Comparison of ENCODE assay signal across 23 cellular contexts in the genomic region with DNA sequence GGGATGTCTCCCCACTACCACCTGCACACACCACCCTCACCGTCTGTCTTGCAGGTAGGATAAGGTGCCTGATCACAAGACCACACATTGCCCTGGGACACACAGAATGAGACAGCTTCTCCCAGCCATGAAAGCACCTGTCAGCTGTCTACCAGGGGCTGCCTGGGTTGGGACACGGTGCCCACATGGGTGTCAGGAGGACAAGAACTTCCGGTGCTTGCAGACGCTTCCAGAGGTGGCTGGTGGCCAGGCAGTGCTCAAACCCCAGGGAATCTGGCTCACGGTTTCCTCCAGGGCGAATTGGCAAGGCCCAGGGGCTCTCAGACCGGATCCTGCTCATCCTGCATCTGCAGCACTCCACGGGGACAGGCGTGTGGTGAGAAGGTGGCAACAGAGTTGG.
"Had no signal": no experiment of that assay in that cellular context is flagged by ENCODE, and none has a peak within 500 bp of the region (broad histone marks: within the 10 kb centered on the region; RNA-seq: fewer than 3 reads in every experiment).

No MANE protein-coding gene starts in this region.

- H3K36me3 ChIP-seq: breast epithelium, esophagus muscularis mucosa, neutrophil, ovary, prostate gland, right atrium auricular region, thoracic aorta, upper lobe of left lung had no signal

- H3K27me3 Mint-ChIP-seq: activated naive CD4-positive, alpha-beta T cell treated with anti-CD3 and anti-CD28 coated beads, Interleukin-2, amount 50 U/mL, for 24 hours had no signal

- H3K4me1 Mint-ChIP-seq: activated naive CD4-positive, alpha-beta T cell treated with anti-CD3 and anti-CD28 coated beads, Interleukin-2, amount 50 U/mL, for 24 hours; natural killer cell had no signal

- ATAC-seq: activated CD8-positive, alpha-beta T cell treated with anti-CD3 and anti-CD28 coated beads, Interleukin-2, amount 10 ng/mL, durations not matched to agents 7 days and 5 days; natural killer cell had no signal

- H3K27me3 ChIP-seq: neutrophil, ovary, right atrium auricular region, upper lobe of left lung had no signal

- H3K9me3 Mint-ChIP-seq: activated naive CD4-positive, alpha-beta T cell treated with anti-CD3 and anti-CD28 coated beads, Interleukin-2, amount 50 U/mL, for 24 hours; natural killer cell; T-helper 2 cell treated with Interferon-gamma antibody and Interleukin-4, amounts not matched to agents 5 μg/mL and 100 μg/mL, for 36 hours had no signal

- H3K27ac ChIP-seq: breast epithelium, coronary artery, esophagus muscularis mucosa, neutrophil, ovary, prostate gland, right atrium auricular region, upper lobe of left lung had no signal

- H3K36me3 Mint-ChIP-seq: activated naive CD4-positive, alpha-beta T cell treated with anti-CD3 and anti-CD28 coated beads, Interleukin-2, amount 50 U/mL, for 24 hours; natural killer cell had no signal

- DNase-seq: activated CD4-positive, alpha-beta T cell treated with anti-CD3 and anti-CD28 coated beads for 1 hour; activated CD4-positive, alpha-beta T cell treated with anti-CD3 and anti-CD28 coated beads, Interleukin-2, amount 50 U/mL, for 1 hour; activated CD8-positive, alpha-beta T cell treated with anti-CD3 and anti-CD28 coated beads, Interleukin-2, amount 10 ng/mL, durations not matched to agents 7 days and 5 days; activated gamma-delta T cell treated with Interleukin-2 at 50 U/mL for 16 hours; activated T-cell treated with anti-CD3 and anti-CD28 coated beads, Interleukin-2, amount 50 U/mL, for 1 hour; anterior cingulate cortex; hippocampal formation; kidney glomerular epithelial cell; midbrain; natural killer cell; ovary; stimulated activated CD4-positive, alpha-beta T cell treated with anti-CD3 and anti-CD28 coated beads, Interleukin-4, amount 100 ng/mL, for 24 hours; stimulated activated naive CD4-positive, alpha-beta T cell treated with Interleukin-2 at 50 U/mL for 16 hours; upper lobe of left lung had no signal

- H3K4me3 Mint-ChIP-seq: activated CD8-positive, alpha-beta T cell treated with anti-CD3 and anti-CD28 coated beads, Interleukin-2, amount 10 ng/mL, durations not matched to agents 7 days and 5 days; activated naive CD4-positive, alpha-beta T cell treated with anti-CD3 and anti-CD28 coated beads, Interleukin-2, amount 50 U/mL, for 24 hours; natural killer cell; T-helper 2 cell treated with Interferon-gamma antibody and Interleukin-4, amounts not matched to agents 5 μg/mL and 100 μg/mL, for 36 hours had no signal

- H3K4me1 ChIP-seq: breast epithelium, prostate gland, right atrium auricular region, upper lobe of left lung had no signal

- H3K27ac Mint-ChIP-seq: activated CD8-positive, alpha-beta T cell treated with anti-CD3 and anti-CD28 coated beads, Interleukin-2, amount 10 ng/mL, durations not matched to agents 7 days and 5 days; activated naive CD4-positive, alpha-beta T cell treated with anti-CD3 and anti-CD28 coated beads, Interleukin-2, amount 50 U/mL, for 24 hours; natural killer cell; T-helper 2 cell treated with Interferon-gamma antibody and Interleukin-4, amounts not matched to agents 5 μg/mL and 100 μg/mL, for 36 hours had no signal

- H3K4me3 ChIP-seq: breast epithelium, coronary artery, esophagus muscularis mucosa, ovary, prostate gland, right atrium auricular region, thoracic aorta, upper lobe of left lung had no signal

- H3K9me3 ChIP-seq: breast epithelium, esophagus muscularis mucosa, neutrophil, ovary, prostate gland, right atrium auricular region, thoracic aorta, upper lobe of left lung had no signal
